8 cellular contexts compared by ENCODE assay signal in genomic region chr15:48965972-48966371, GRCh38. TPM values are rescaled to one million over a fixed set of nuclear protein-coding genes. Genes with fewer than 3 reads are reported as not detected.
DNase-seq lines count a peak whose midpoint lies in the region; ATAC-seq and TF ChIP-seq lines count a peak whose summit lies in the region.

No MANE protein-coding gene starts in this region.

- H3K27me3 ChIP-seq in breast epithelium, result no peaks in the 10 kb centered on the region

- no peaks in the 10 kb centered on the region for H3K4me1 ChIP-seq in breast epithelium

- H3K36me3 Mint-ChIP-seq in MCF 10A (ENCODE audit: insufficient read depth, unreplicated experiment), result no peaks in the 10 kb centered on the region

- POLR2A ChIA-PET in MCF 10A (lab: Yijun Ruan, JAX), result interaction anchor here (1.1 to 3.4 kb wide), 3 partner anchors 9 to 108 kb away, joined by 4 to 12 read pairs (median 12); partner anchors contain the start of gene EID1

- ATAC-seq in HG02798 (IDR thresholded peaks at IDR 0.05; ENCODE audit: poor library complexity, unreplicated experiment) (peak; percentile 63), GM21825 (IDR thresholded peaks at IDR 0.05; ENCODE audit: unreplicated experiment) (no peak)

- no peak overlapping the region for H3K4me3 Mint-ChIP-seq in MCF 10A (ENCODE audit: unreplicated experiment)

- H3K4me3 ChIP-seq in breast epithelium (no peak overlapping the region), fibroblast of the aortic adventitia (ENCODE audit: low read depth, low read length) (no peak overlapping the region)

- H3K9me3 ChIP-seq in breast epithelium, result no peaks in the 10 kb centered on the region

- no peak overlapping the region for H3K27ac ChIP-seq in breast epithelium

- H3K36me3 ChIP-seq in breast epithelium, result no peaks in the 10 kb centered on the region

- no peaks in the 10 kb centered on the region for H3K27me3 Mint-ChIP-seq in MCF 10A (ENCODE audit: insufficient read depth, unreplicated experiment)

- TF ChIP-seq CTCF in MCF 10A (IDR thresholded peaks at IDR 0.05; ENCODE audit: unreplicated experiment) (peak; percentile 34), breast epithelium (IDR thresholded peaks at IDR 0.05) (no peak), fibroblast of the aortic adventitia (IDR thresholded peaks at IDR 0.05; ENCODE audit: insufficient read depth, low read length) (no peak)

- CTCF ChIA-PET in MCF 10A (lab: Yijun Ruan, JAX), result interaction anchor here (0.5 to 10.9 kb wide), 21 partner anchors 8 to 456 kb away, joined by 3 to 127 read pairs (median 3); partner anchors contain the start of gene EID1

- no TSS peak for BruUV-seq in MCF 10A (replicated peaks; lab: Mats Ljungman, UMichigan)

- DNase-seq in MCF 10A (ENCODE audit: unreplicated experiment), result peak; percentile 85
- DNase-seq in breast epithelium (ENCODE audit: low spot score in 2 of 2), result no peak
- DNase-seq in OCI-M1 (lab: John Stamatoyannopoulos, UW), result peak; percentile 80
- DNase-seq in fibroblast of the aortic adventitia (ENCODE audit: low read depth), result peak; percentile 81
- DNase-seq in DMS79 treated with DMSO at 0.1 percent for 48 hours (lab: John Stamatoyannopoulos, UW), result no peak
- no peak for DNase-seq in NCI-H2227 (lab: John Stamatoyannopoulos, UW; ENCODE audit: unreplicated experiment)

- H3K4me1 Mint-ChIP-seq in MCF 10A (ENCODE audit: insufficient read depth, unreplicated experiment), result peaks cover 5% of the 10 kb centered on the region

- H3K9me3 Mint-ChIP-seq in MCF 10A (ENCODE audit: unreplicated experiment), result no peaks in the 10 kb centered on the region

- no peak for TF ChIP-seq POLR2A in breast epithelium (IDR thresholded peaks at IDR 0.05)

- intact Hi-C loops in MCF 10A (cut with micrococcal nuclease), result loop anchor here (1.0 to 10.0 kb wide), 5 partner anchors 104 to 1086 kb away; partner anchors contain the start of gene FBN1
- intact Hi-C loops in breast epithelium (cut with DNase I; ENCODE audit: low total_unique reads), result no loop called here

- H3K27ac Mint-ChIP-seq in MCF 10A (ENCODE audit: low read depth, unreplicated experiment), result no peak overlapping the region

RNA-seq across cellular contexts. Expression of gene SHC4, which starts 2.3 kb away (rescaled TPM):
- total RNA-seq in MCF 10A (2022) (0.26 and 0.49 TPM in 2 replicates), breast epithelium (1 to 10 TPM in 2 of 3 donors, under 1 TPM in 1; 0.16 to 4.0 (median 1.3) TPM), fibroblast of the aortic adventitia (ENCODE audit: low replicate concordance) (1.8 and 2.2 TPM in 2 replicates)

Comparison
In these comparisons a context has a peak if more than half of its experiments do, and no peak if none do; other contexts are left out.
1. DNase-seq: peak in MCF 10A (single experiment), OCI-M1 (single experiment) and fibroblast of the aortic adventitia (single experiment); none in breast epithelium (0 of 2), DMS79 treated with DMSO at 0.1 percent for 48 hours (single experiment) and NCI-H2227 (single experiment).